Comparison of ENCODE assay signal across 8 cellular contexts in the genomic region with DNA sequence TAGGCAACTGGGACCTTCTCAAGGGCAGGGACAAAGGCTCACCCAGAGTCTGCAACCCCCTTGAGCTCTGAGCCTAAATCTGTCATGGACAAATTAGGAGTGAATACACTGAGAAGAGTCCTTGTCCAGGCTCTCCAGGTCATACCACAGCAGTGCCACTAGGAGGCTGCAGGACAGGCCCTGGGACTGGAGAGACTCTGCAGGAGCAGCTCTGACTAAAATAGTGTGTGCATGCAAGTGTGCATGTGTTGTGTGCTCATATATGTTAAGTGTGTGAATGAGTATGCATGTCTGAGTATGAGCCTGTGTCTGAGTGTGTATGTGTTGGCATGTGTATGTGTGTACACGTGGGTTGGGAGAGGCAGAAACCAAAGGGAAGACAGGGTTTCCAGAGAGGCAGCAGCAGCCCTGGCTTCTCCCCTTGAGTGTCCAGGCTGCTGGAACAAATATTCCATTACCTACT. TPM values are rescaled to one million over a fixed set of nuclear protein-coding genes. Genes with fewer than 3 reads are reported as not detected.
DNase-seq lines count a peak whose midpoint lies in the region; ATAC-seq and TF ChIP-seq lines count a peak whose summit lies in the region.

No MANE protein-coding gene starts in this region.

- ATAC-seq in GM18505 (IDR thresholded peaks at IDR 0.05; ENCODE audit: unreplicated experiment): no peak

- no peak for TF ChIP-seq POLR2A in GM18505 (IDR thresholded peaks at IDR 0.05; ENCODE audit: borderline replicate concordance, extremely low read depth, insufficient read depth, insufficient read length)

- H4K20me1 ChIP-seq in PC-9 (ENCODE audit: insufficient read depth) (peaks cover 30% of the 10 kb centered on the region), neural progenitor cell (ENCODE audit: low read depth) (peaks cover 46% of the 10 kb centered on the region)

- no peaks in the 10 kb centered on the region for H3K9me3 Mint-ChIP-seq in activated T-cell treated with anti-CD3 and anti-CD28 coated beads, Interleukin-2, amount 50 U/mL, for 24 hours
- H3K9me3 Mint-ChIP-seq in neural progenitor cell: no peaks in the 10 kb centered on the region

- H3K4me2 ChIP-seq in PC-9 (no peak overlapping the region), neural progenitor cell (no peak overlapping the region)

- DNase-seq in activated T-cell treated with anti-CD3 and anti-CD28 coated beads, Interleukin-2, amount 50 U/mL, for 24 hours: no peak
- no peak for DNase-seq in activated T-cell treated with anti-CD3 and anti-CD28 coated beads, Interleukin-2, amount 50 U/mL, for 1 hour
- peak; percentile 28 to 43 for DNase-seq in PC-9
- peak; percentile 26 to 69 for DNase-seq in dermis microvascular lymphatic vessel endothelial cell (ENCODE audit: low read depth in 2 of 2)
- DNase-seq in neural progenitor cell (ENCODE audit: low spot score): peak; percentile 50
- no peak for DNase-seq in cortex of kidney (lab: John Stamatoyannopoulos, UW)
- DNase-seq in activated gamma-delta T cell (lab: John Stamatoyannopoulos, UW): no peak

- H3K9me3 ChIP-seq in PC-9 (ENCODE audit: insufficient read depth, low read depth) (no peaks in the 10 kb centered on the region), neural progenitor cell (ENCODE audit: low read depth) (no peaks in the 10 kb centered on the region)

- TF ChIP-seq CTCF in PC-9 (conservative IDR thresholded peaks at IDR 0.05) (peak; percentile 73), neural progenitor cell (IDR thresholded peaks at IDR 0.05) (peak; percentile 59)

- H3K36me3 Mint-ChIP-seq in activated T-cell treated with anti-CD3 and anti-CD28 coated beads, Interleukin-2, amount 50 U/mL, for 24 hours (ENCODE audit: low read depth): peaks cover 46% of the 10 kb centered on the region
- H3K36me3 Mint-ChIP-seq in neural progenitor cell: peaks cover 17% of the 10 kb centered on the region

- no peaks in the 10 kb centered on the region; the same call in 1 of the 2 replicates for H3K36me3 ChIP-seq in PC-9 (ENCODE audit: low read depth)
- H3K36me3 ChIP-seq in neural progenitor cell: no peaks in the 10 kb centered on the region

- H3K27ac ChIP-seq in PC-9 (no peak overlapping the region), neural progenitor cell (no peak overlapping the region)

- H3K4me3 Mint-ChIP-seq in activated T-cell treated with anti-CD3 and anti-CD28 coated beads, Interleukin-2, amount 50 U/mL, for 24 hours: no peak overlapping the region
- no peak overlapping the region for H3K4me3 Mint-ChIP-seq in neural progenitor cell

- no peaks in the 10 kb centered on the region for H3K4me1 ChIP-seq in PC-9 (replicated peaks; ENCODE audit: insufficient read depth)
- peaks cover 9% of the 10 kb centered on the region for H3K4me1 ChIP-seq in neural progenitor cell

- intact Hi-C loops in PC-9 (cut with micrococcal nuclease; ENCODE audit: unreplicated experiment): loop anchor here (1.0 kb wide), 1 partner anchor 134 kb away; no protein-coding TSS in a partner anchor

- H3K27me3 ChIP-seq in PC-9 (ENCODE audit: insufficient read depth, low read depth) (no peaks in the 10 kb centered on the region), neural progenitor cell (no peaks in the 10 kb centered on the region)

- H3K4me3 ChIP-seq in PC-9: no peak overlapping the region
- no peak overlapping the region for H3K4me3 ChIP-seq in neural progenitor cell

- no peak overlapping the region for H2AFZ ChIP-seq in PC-9
- H2AFZ ChIP-seq in neural progenitor cell (replicated peaks): no peak overlapping the region

- no peaks in the 10 kb centered on the region for H3K27me3 Mint-ChIP-seq in activated T-cell treated with anti-CD3 and anti-CD28 coated beads, Interleukin-2, amount 50 U/mL, for 24 hours
- H3K27me3 Mint-ChIP-seq in neural progenitor cell (ENCODE audit: insufficient read depth, low read depth): peaks cover 8% of the 10 kb centered on the region

- no peak overlapping the region for H3K9ac ChIP-seq in neural progenitor cell

- no peaks in the 10 kb centered on the region for H3K9me2 ChIP-seq in PC-9 (ENCODE audit: insufficient read depth)

- POLR2A ChIA-PET in PC-9 (lab: Charles Lee; ENCODE audit: unreplicated experiment): interaction anchor here (0.5 to 0.6 kb wide), 2 partner anchors 34 to 121 kb away, joined by 4 to 5 read pairs; no protein-coding TSS in a partner anchor

- no peaks in the 10 kb centered on the region for H3K79me2 ChIP-seq in PC-9 (ENCODE audit: low read depth)
- no peaks in the 10 kb centered on the region for H3K79me2 ChIP-seq in neural progenitor cell (ENCODE audit: low read depth)

- peaks cover 19% of the 10 kb centered on the region; the same call in 1 of the 2 replicates for H3F3A ChIP-seq in PC-9 (ENCODE audit: insufficient read depth, low read depth)
- H3F3A ChIP-seq in neural progenitor cell (ENCODE audit: low read depth): peaks cover 12% of the 10 kb centered on the region

- no TSS peak for BruUV-seq in PC-9 (replicated peaks; lab: Mats Ljungman, UMichigan)

- no peaks in the 10 kb centered on the region for H3K4me1 Mint-ChIP-seq in activated T-cell treated with anti-CD3 and anti-CD28 coated beads, Interleukin-2, amount 50 U/mL, for 24 hours (ENCODE audit: low read depth)
- H3K4me1 Mint-ChIP-seq in neural progenitor cell: peaks cover 25% of the 10 kb centered on the region

- peak overlapping the region; percentile 8 for H3K27ac Mint-ChIP-seq in activated T-cell treated with anti-CD3 and anti-CD28 coated beads, Interleukin-2, amount 50 U/mL, for 24 hours
- no peak overlapping the region for H3K27ac Mint-ChIP-seq in neural progenitor cell

- CTCF ChIA-PET in PC-9 (lab: Charles Lee): interaction anchor here (1.1 kb wide), 1 partner anchor 32 kb away, joined by 6 read pairs; no protein-coding TSS in a partner anchor

RNA-seq across cellular contexts. Expression of gene MRPL14, which starts 27.1 kb away (rescaled TPM):
- total RNA-seq in PC-9 (2021): 96.3 and 97.9 TPM in 2 replicates
- total RNA-seq in dermis microvascular lymphatic vessel endothelial cell: 52.6 and 57.9 TPM in 2 replicates
- 40.4 and 53.5 TPM in 2 replicates for total RNA-seq in neural progenitor cell (ENCODE audit: low replicate concordance)

RNA-seq across cellular contexts. Expression of gene TMEM63B, which starts 27.2 kb away (rescaled TPM):
- total RNA-seq in PC-9 (2021): 36.1 and 38.5 TPM in 2 replicates
- total RNA-seq in dermis microvascular lymphatic vessel endothelial cell: 10.5 and 21.7 TPM in 2 replicates
- total RNA-seq in neural progenitor cell (ENCODE audit: low replicate concordance): 25.4 and 30.8 TPM in 2 replicates

RNA-seq across cellular contexts. Expression of gene CAPN11, which starts 58.5 kb away (rescaled TPM):
- total RNA-seq in PC-9 (2021) (not detected in 2 replicates), dermis microvascular lymphatic vessel endothelial cell (0.76 and 1.9 TPM in 2 replicates), neural progenitor cell (ENCODE audit: low replicate concordance) (0.40 and 0.49 TPM in 2 replicates)

Comparison
In these comparisons a context has a peak if more than half of its experiments do, and no peak if none do; other contexts are left out.
1. DNase-seq: peak in PC-9 (2 of 2), dermis microvascular lymphatic vessel endothelial cell (2 of 2) and neural progenitor cell (single experiment); none in activated T-cell treated with anti-CD3 and anti-CD28 coated beads, Interleukin-2, amount 50 U/mL, for 24 hours (single experiment), activated T-cell treated with anti-CD3 and anti-CD28 coated beads, Interleukin-2, amount 50 U/mL, for 1 hour (single experiment), cortex of kidney (single experiment) and activated gamma-delta T cell (single experiment).